ENCODE assay signal across 15 cellular contexts in the genomic region with DNA sequence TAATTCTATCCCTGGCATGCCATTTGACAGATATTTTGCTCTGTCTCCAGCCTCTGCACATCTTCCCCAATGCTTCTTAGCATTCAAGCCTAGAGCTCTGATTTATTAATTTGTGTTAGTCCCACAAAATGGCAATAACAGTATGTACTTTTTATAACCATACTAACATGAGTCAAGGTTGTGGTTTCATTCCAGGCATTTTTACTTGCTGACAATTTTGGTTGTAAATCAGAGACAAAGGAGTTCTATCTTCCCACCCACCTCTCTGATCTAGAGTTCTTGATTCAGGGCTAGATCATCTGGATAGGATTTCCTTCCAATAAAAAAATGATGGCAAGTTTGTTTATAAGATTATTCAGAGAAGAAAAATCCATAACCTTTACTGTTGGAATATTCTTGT. TPM values are rescaled to one million over a fixed set of nuclear protein-coding genes. Genes with fewer than 3 reads are reported as not detected.
DNase-seq lines count a peak whose midpoint lies in the region; ATAC-seq and TF ChIP-seq lines count a peak whose summit lies in the region.
"Had no signal": no experiment of that assay in that cellular context is flagged by ENCODE, and none has a peak within 500 bp of the region (broad histone marks: within the 10 kb centered on the region; RNA-seq: fewer than 3 reads in every experiment).

No MANE protein-coding gene starts in this region.

- peak; percentile 96 for DNase-seq in EH (ENCODE audit: low read depth)
- DNase-seq in Panc1 (ENCODE audit: low read depth, low spot score), result peak; percentile 91
- peak; percentile 53 for DNase-seq in epidermal melanocyte (ENCODE audit: insufficient read length, low spot score)
- DNase-seq in omental fat pad (ENCODE audit: low spot score), result no peak
- no peak for DNase-seq in right atrium auricular region (ENCODE audit: low spot score)
- DNase-seq in activated CD4-positive, alpha-beta T cell treated with anti-CD3 and anti-CD28 coated beads, Interleukin-2, amount 10 ng/mL, durations not matched to agents 24 days and 14 days, result no peak
- DNase-seq in NCI-H1092 treated with DMSO at 0.1 percent for 48 hours (lab: John Stamatoyannopoulos, UW), result no peak
- DNase-seq: posterior cingulate gyrus; stimulated activated CD4-positive, alpha-beta T cell treated with anti-CD3 and anti-CD28 coated beads, Interleukin-2, amount 100 ng/mL, for 48 hours; stimulated activated naive B cell treated with anti-CD40 and anti-IgM and Interleukin-4, amounts not matched to agents 10 μg/mL and 1 μg/mL and 100 μg/mL, for 72 hours had no signal

- no peaks in the 10 kb centered on the region for H3K4me1 Mint-ChIP-seq in activated CD4-positive, alpha-beta T cell treated with anti-CD3 and anti-CD28 coated beads, Interleukin-2, amount 10 ng/mL, durations not matched to agents 24 days and 14 days
- H3K4me1 Mint-ChIP-seq: memory B cell; stimulated activated naive B cell treated with anti-CD40 and anti-IgM and Interleukin-4, amounts not matched to agents 10 μg/mL and 1 μg/mL and 100 μg/mL, for 72 hours had no signal

- intact Hi-C loops in Panc1 (cut with micrococcal nuclease; ENCODE audit: unreplicated experiment), result loop anchor here (2.0 kb wide), 1 partner anchor 55 kb away; no protein-coding TSS in a partner anchor
- intact Hi-C loops in activated CD4-positive, alpha-beta T cell treated with anti-CD3 and anti-CD28 coated beads, Interleukin-2, amount 10 ng/mL, durations not matched to agents 24 days and 14 days (cut with micrococcal nuclease), result no loop called here

- BruUV-seq in Panc1 (replicated peaks; lab: Mats Ljungman, UMichigan), result no TSS peak

- TF ChIP-seq CTCF in Panc1 (IDR thresholded peaks at IDR 0.05) (no peak), omental fat pad (IDR thresholded peaks at IDR 0.05) (no peak), right atrium auricular region (IDR thresholded peaks at IDR 0.05) (no peak)

- CTCF ChIA-PET in Panc1 (lab: Charles Lee), result interaction anchor here (1.0 kb wide), 1 partner anchor 13 kb away, joined by 4 read pairs; no protein-coding TSS in a partner anchor

- POLR2A ChIA-PET in Panc1 (lab: Charles Lee), result interaction anchor here (0.6 to 0.7 kb wide), 3 partner anchors 58 to 174 kb away, joined by 3 to 7 read pairs (median 3); no protein-coding TSS in a partner anchor

- H3K27me3 Mint-ChIP-seq in activated CD4-positive, alpha-beta T cell treated with anti-CD3 and anti-CD28 coated beads, Interleukin-2, amount 10 ng/mL, durations not matched to agents 24 days and 14 days, result peaks cover 50% of the 10 kb centered on the region

- H3K27ac ChIP-seq in Panc1 (ENCODE audit: low read length) (peak overlapping the region; percentile 98), right atrium auricular region (no peak overlapping the region)

- H3K4me3 ChIP-seq in Panc1 (ENCODE audit: low read depth in 2 of 2, low read length in 2 of 2) (no peak overlapping the region), right atrium auricular region (no peak overlapping the region)

- no peaks in the 10 kb centered on the region for H3K27me3 ChIP-seq in Panc1 (ENCODE audit: control insufficient read depth, insufficient read depth, low read length)
- no peaks in the 10 kb centered on the region for H3K27me3 ChIP-seq in right atrium auricular region

- in situ Hi-C loops in Panc1 (cut with HindIII; ENCODE audit: low pct_unique_long_range_greater_than_20kb, low sequenced_read_pairs), result no loop called here

- no peaks in the 10 kb centered on the region for H3K9me3 Mint-ChIP-seq in activated CD4-positive, alpha-beta T cell treated with anti-CD3 and anti-CD28 coated beads, Interleukin-2, amount 10 ng/mL, durations not matched to agents 24 days and 14 days
- H3K9me3 Mint-ChIP-seq: memory B cell; stimulated activated naive B cell treated with anti-CD40 and anti-IgM and Interleukin-4, amounts not matched to agents 10 μg/mL and 1 μg/mL and 100 μg/mL, for 72 hours had no signal

- H3K36me3 ChIP-seq in Panc1 (ENCODE audit: control insufficient read depth, insufficient read depth, low read length) (no peaks in the 10 kb centered on the region), right atrium auricular region (no peaks in the 10 kb centered on the region)

- H3K36me3 Mint-ChIP-seq in activated CD4-positive, alpha-beta T cell treated with anti-CD3 and anti-CD28 coated beads, Interleukin-2, amount 10 ng/mL, durations not matched to agents 24 days and 14 days (ENCODE audit: low read depth), result no peaks in the 10 kb centered on the region
- H3K36me3 Mint-ChIP-seq: memory B cell; stimulated activated naive B cell treated with anti-CD40 and anti-IgM and Interleukin-4, amounts not matched to agents 10 μg/mL and 1 μg/mL and 100 μg/mL, for 72 hours had no signal

- ATAC-seq in Panc1 (peak; percentile 93), omental fat pad (ENCODE audit: low FRiP score) (peak; percentile 58), esophagus mucosa (no peak)
- ATAC-seq: stimulated activated naive B cell treated with anti-CD40 and anti-IgM and Interleukin-4, amounts not matched to agents 10 μg/mL and 1 μg/mL and 100 μg/mL, for 72 hours had no signal

- no peak overlapping the region for H3K27ac Mint-ChIP-seq in activated CD4-positive, alpha-beta T cell treated with anti-CD3 and anti-CD28 coated beads, Interleukin-2, amount 10 ng/mL, durations not matched to agents 24 days and 14 days
- H3K27ac Mint-ChIP-seq: activated naive CD8-positive, alpha-beta T cell; memory B cell; stimulated activated naive B cell treated with anti-CD40 and anti-IgM and Interleukin-4, amounts not matched to agents 10 μg/mL and 1 μg/mL and 100 μg/mL, for 72 hours had no signal

- H3K4me1 ChIP-seq in Panc1 (ENCODE audit: control insufficient read depth, insufficient read depth, low read length) (peaks cover 51% of the 10 kb centered on the region), right atrium auricular region (no peaks in the 10 kb centered on the region)

- H3K4me3 Mint-ChIP-seq in activated CD4-positive, alpha-beta T cell treated with anti-CD3 and anti-CD28 coated beads, Interleukin-2, amount 10 ng/mL, durations not matched to agents 24 days and 14 days, result no peak overlapping the region
- H3K4me3 Mint-ChIP-seq: activated naive CD8-positive, alpha-beta T cell; memory B cell; stimulated activated naive B cell treated with anti-CD40 and anti-IgM and Interleukin-4, amounts not matched to agents 10 μg/mL and 1 μg/mL and 100 μg/mL, for 72 hours had no signal

- H3K9me3 ChIP-seq in Panc1 (ENCODE audit: control insufficient read depth, insufficient read depth, low read depth, low read length), result no peaks in the 10 kb centered on the region
- H3K9me3 ChIP-seq in right atrium auricular region, result no peaks in the 10 kb centered on the region

RNA-seq across cellular contexts. Expression of a gene that starts 18.5 kb away (rescaled TPM):
- total RNA-seq in Panc1 (2021; ENCODE audit: unreplicated experiment), result not detected
- not detected for polyA plus RNA-seq in Panc1 (2012; ENCODE audit: insufficient read length)
- not detected for total RNA-seq in omental fat pad
- total RNA-seq in right atrium auricular region, result 1 to 10 TPM in 1 of 2 donors, not detected in 1; 3.7 TPM
- total RNA-seq in esophagus mucosa, result not detected
- not detected in 2 replicates for total RNA-seq in activated CD4-positive, alpha-beta T cell treated with anti-CD3 and anti-CD28 coated beads, Interleukin-2, amount 10 ng/mL, durations not matched to agents 24 days and 14 days
- total RNA-seq: activated CD8-positive, alpha-beta memory T cell treated with anti-CD3 and anti-CD28 coated beads for 36 hours; dermis microvascular lymphatic vessel endothelial cell had no signal

RNA-seq across cellular contexts. Expression of a gene that starts 43.0 kb away (rescaled TPM):
- total RNA-seq in Panc1 (2021; ENCODE audit: unreplicated experiment), result 48.0 TPM
- polyA plus RNA-seq in Panc1 (2012; ENCODE audit: insufficient read length), result 49.2 TPM
- total RNA-seq in omental fat pad, result 100 to 1,000 TPM; 183 to 262 (median 242) TPM
- 100 to 1,000 TPM; 182 to 232 TPM for total RNA-seq in right atrium auricular region
- 34.6 TPM for total RNA-seq in esophagus mucosa
- total RNA-seq in activated CD4-positive, alpha-beta T cell treated with anti-CD3 and anti-CD28 coated beads, Interleukin-2, amount 10 ng/mL, durations not matched to agents 24 days and 14 days, result 14.5 and 15.2 TPM in 2 replicates

Comparison
In these comparisons a context has a peak if more than half of its experiments do, and no peak if none do; other contexts are left out.
1. DNase-seq: peak in EH (single experiment), Panc1 (single experiment) and epidermal melanocyte (single experiment); none in omental fat pad (single experiment), right atrium auricular region (single experiment), activated CD4-positive, alpha-beta T cell treated with anti-CD3 and anti-CD28 coated beads, Interleukin-2, amount 10 ng/mL, durations not matched to agents 24 days and 14 days (single experiment) and NCI-H1092 treated with DMSO at 0.1 percent for 48 hours (single experiment).